In the genomic region with DNA sequence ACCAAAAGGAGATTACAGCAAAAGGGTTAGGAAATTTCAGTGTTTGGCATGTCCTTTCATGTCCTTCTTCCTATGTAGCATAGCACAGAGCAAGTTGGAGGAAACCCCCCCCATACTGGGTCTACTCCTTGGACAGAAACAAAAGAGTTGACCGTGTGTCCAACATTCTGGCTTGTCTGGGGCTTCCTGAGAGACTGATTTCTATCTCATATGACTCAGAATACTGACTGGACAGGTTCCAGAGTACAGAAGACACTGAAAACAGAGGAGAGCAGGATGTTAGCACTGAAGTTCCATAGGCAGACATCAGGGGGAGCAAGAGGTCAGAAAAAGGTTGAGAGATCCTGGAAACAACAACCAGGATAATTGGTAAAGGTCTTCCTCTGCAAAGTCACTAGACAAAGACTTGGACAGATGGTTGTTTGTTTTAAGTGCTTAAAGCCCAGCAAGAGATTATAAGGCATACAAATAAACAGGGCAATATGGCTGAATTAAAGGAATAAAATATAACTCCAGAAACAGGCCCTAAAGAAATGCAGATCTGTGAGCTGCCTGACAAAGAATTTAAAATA, we compare ENCODE assay signal across 8 cellular contexts. TPM values are rescaled to one million over a fixed set of nuclear protein-coding genes. Genes with fewer than 3 reads are reported as not detected.
DNase-seq lines count a peak whose midpoint lies in the region; ATAC-seq and TF ChIP-seq lines count a peak whose summit lies in the region.

No MANE protein-coding gene starts in this region.

- in situ Hi-C loops in Caki2 (cut with HindIII; ENCODE audit: low pct_unique_long_range_greater_than_20kb, low sequenced_read_pairs) = no loop called here

- no peaks in the 10 kb centered on the region for H3K27me3 Mint-ChIP-seq in activated CD4-positive, alpha-beta T cell treated with anti-CD3 and anti-CD28 coated beads, Interleukin-2, amount 10 ng/mL, durations not matched to agents 24 days and 14 days

- ATAC-seq in HG02610 (IDR thresholded peaks at IDR 0.05; ENCODE audit: unreplicated experiment) (peak; percentile 76), HG02623 (IDR thresholded peaks at IDR 0.05; ENCODE audit: unreplicated experiment) (no peak)

- no peak overlapping the region for H3K27ac Mint-ChIP-seq in activated CD4-positive, alpha-beta T cell treated with anti-CD3 and anti-CD28 coated beads, Interleukin-2, amount 10 ng/mL, durations not matched to agents 24 days and 14 days

- peak overlapping the region in 7 of 59 donors; percentile 26 to 59 (median 39) for H3K27ac ChIP-seq in dorsolateral prefrontal cortex

- no peaks in the 10 kb centered on the region for H3K27me3 ChIP-seq in dorsolateral prefrontal cortex

- peaks cover 4% of the 10 kb centered on the region for H3K36me3 Mint-ChIP-seq in activated CD4-positive, alpha-beta T cell treated with anti-CD3 and anti-CD28 coated beads, Interleukin-2, amount 10 ng/mL, durations not matched to agents 24 days and 14 days (ENCODE audit: low read depth)

- H3K4me1 Mint-ChIP-seq in activated CD4-positive, alpha-beta T cell treated with anti-CD3 and anti-CD28 coated beads, Interleukin-2, amount 10 ng/mL, durations not matched to agents 24 days and 14 days = peaks cover 10% of the 10 kb centered on the region

- peak in 55 of 56 donors; percentile 23 to 82 (median 68) for TF ChIP-seq CTCF in dorsolateral prefrontal cortex (IDR thresholded peaks at IDR 0.05 in 54 of 56, conservative IDR thresholded peaks at IDR 0.05 in 2 of 56; ENCODE audit: low read depth in 1 of 56, partially characterized antibody in 56 of 56)

- no peak overlapping the region for H3K4me3 ChIP-seq in dorsolateral prefrontal cortex

- DNase-seq in Caki2 (ENCODE audit: low read depth) (peak; percentile 88), NCI-H748 (lab: John Stamatoyannopoulos, UW; ENCODE audit: unreplicated experiment) (peak; percentile 62), dorsolateral prefrontal cortex (peak in 1 of 10 donors; percentile 24), medulla oblongata (ENCODE audit: extremely low spot score) (peak; percentile 60)
- peak; percentile 90 for DNase-seq in activated CD4-positive, alpha-beta T cell treated with anti-CD3 and anti-CD28 coated beads, Interleukin-2, amount 10 ng/mL, durations not matched to agents 24 days and 14 days
- peak; percentile 2 to 18 for DNase-seq in stimulated activated CD8-positive, alpha-beta memory T cell treated with anti-CD3 and anti-CD28 coated beads, Interleukin-7, amount 100 ng/mL, for 1 hour (ENCODE audit: low read depth in 2 of 2)

- H3K4me3 Mint-ChIP-seq in activated CD4-positive, alpha-beta T cell treated with anti-CD3 and anti-CD28 coated beads, Interleukin-2, amount 10 ng/mL, durations not matched to agents 24 days and 14 days = no peak overlapping the region

- intact Hi-C loops in activated CD4-positive, alpha-beta T cell treated with anti-CD3 and anti-CD28 coated beads, Interleukin-2, amount 10 ng/mL, durations not matched to agents 24 days and 14 days (cut with micrococcal nuclease) = loop anchor here (1.0 to 5.0 kb wide), 4 partner anchors 74 to 321 kb away; no protein-coding TSS in a partner anchor
- intact Hi-C loops in dorsolateral prefrontal cortex (cut with DNase I) = loop anchor here in 1 of 2 donors (2.0 to 5.0 kb wide), 2 partner anchors 91 to 198 kb away; no protein-coding TSS in a partner anchor

- no peaks in the 10 kb centered on the region for H3K9me3 Mint-ChIP-seq in activated CD4-positive, alpha-beta T cell treated with anti-CD3 and anti-CD28 coated beads, Interleukin-2, amount 10 ng/mL, durations not matched to agents 24 days and 14 days

RNA-seq across cellular contexts. Expression of a gene that starts 48.4 kb away (rescaled TPM):
- 1.6 and 3.1 TPM in 2 replicates for total RNA-seq in Caki2 (2014; rRNA removed; shearing (Covaris generic); ENCODE audit: low replicate concordance)
- total RNA-seq in activated CD4-positive, alpha-beta T cell treated with anti-CD3 and anti-CD28 coated beads, Interleukin-2, amount 10 ng/mL, durations not matched to agents 24 days and 14 days = 5.8 and 6.3 TPM in 2 replicates
- total RNA-seq in dorsolateral prefrontal cortex = 10 to 100 TPM in 92 of 120 experiments, 1 to 10 TPM in 28; 7.2 to 16.4 (median 11.2) TPM

RNA-seq across cellular contexts. Expression of a gene that starts 59.3 kb away (rescaled TPM):
- 264 and 306 TPM in 2 replicates for total RNA-seq in Caki2 (2014; rRNA removed; shearing (Covaris generic); ENCODE audit: low replicate concordance)
- total RNA-seq in activated CD4-positive, alpha-beta T cell treated with anti-CD3 and anti-CD28 coated beads, Interleukin-2, amount 10 ng/mL, durations not matched to agents 24 days and 14 days = 367 and 376 TPM in 2 replicates
- 100 to 1,000 TPM in 56 of 120 experiments, 10 to 100 TPM in 64; 67.4 to 141 (median 99.4) TPM for total RNA-seq in dorsolateral prefrontal cortex
